In the genomic region with DNA sequence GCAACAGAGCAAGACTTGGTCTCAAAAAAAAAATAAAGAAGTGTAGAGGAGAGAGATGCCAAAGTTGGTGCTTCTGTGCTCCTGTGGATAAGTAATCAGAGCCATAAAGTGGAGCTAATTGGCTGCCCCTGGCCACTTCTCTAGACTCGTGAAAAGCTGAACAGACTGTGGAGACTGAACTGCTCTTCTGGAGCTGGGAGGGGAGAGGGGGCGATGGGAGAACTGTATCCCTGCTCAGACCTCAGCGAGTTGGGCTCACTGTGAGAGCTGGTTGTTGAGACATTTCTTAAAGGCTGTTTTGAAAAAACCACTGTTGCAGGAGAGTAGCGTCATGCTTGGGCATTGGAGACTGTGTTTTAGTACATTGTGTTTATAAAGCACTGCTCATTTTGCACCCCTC, we compare ENCODE assay signal across 19 cellular contexts.
DNase-seq lines count a peak whose midpoint lies in the region; ATAC-seq and TF ChIP-seq lines count a peak whose summit lies in the region.
"Had no signal": no experiment of that assay in that cellular context is flagged by ENCODE, and none has a peak within 500 bp of the region (broad histone marks: within the 10 kb centered on the region; RNA-seq: fewer than 3 reads in every experiment).

No MANE protein-coding gene starts in this region.

- H4K20me1 ChIP-seq in PC-9 (ENCODE audit: insufficient read depth) = no peaks in the 10 kb centered on the region

- no peaks in the 10 kb centered on the region for H3K27me3 Mint-ChIP-seq in natural killer cell treated with Interleukin-12 subunit alpha and Interleukin-12 subunit beta and Interleukin-15 and Interleukin-18, amount 100 ng/mL, for 72 hours
- no peaks in the 10 kb centered on the region for H3K27me3 Mint-ChIP-seq in activated T-cell treated with anti-CD3 and anti-CD28 coated beads, Interleukin-2, amount 50 U/mL, for 24 hours
- H3K27me3 Mint-ChIP-seq: naive B cell had no signal

- BruUV-seq in PC-9 (replicated peaks; lab: Mats Ljungman, UMichigan) = no TSS peak

- intact Hi-C loops in PC-9 (cut with micrococcal nuclease; ENCODE audit: unreplicated experiment) = no loop called here
- intact Hi-C loops in lower lobe of right lung (cut with DNase I) = no loop called here
- intact Hi-C loops in stomach (cut with DNase I; ENCODE audit: low total_unique reads) = no loop called here

- 0 out of 2 replicates have a peak, but pooled peaks cover 5% of the 10 kb centered on the region for H3K4me1 ChIP-seq in PC-9 (replicated peaks; ENCODE audit: insufficient read depth)
- H3K4me1 ChIP-seq in lower lobe of right lung = peaks cover 60% of the 10 kb centered on the region
- peaks cover 35 to 58% (median 51%) of the 10 kb centered on the region in 4 donors for H3K4me1 ChIP-seq in stomach
- H3K4me1 ChIP-seq: foreskin keratinocyte had no signal

- WGBS in stomach, 5 donors = 75 to 94% (median 89%) methylated on average over 4 of the region's 4 CpGs

- no peaks in the 10 kb centered on the region for H3F3A ChIP-seq in PC-9 (ENCODE audit: insufficient read depth, low read depth)

- TF ChIP-seq POLR2A in stomach (IDR thresholded peaks at IDR 0.05) = no peak

- H3K4me3 Mint-ChIP-seq in natural killer cell treated with Interleukin-12 subunit alpha and Interleukin-12 subunit beta and Interleukin-15 and Interleukin-18, amount 100 ng/mL, for 72 hours = no peak overlapping the region
- no peak overlapping the region for H3K4me3 Mint-ChIP-seq in activated T-cell treated with anti-CD3 and anti-CD28 coated beads, Interleukin-2, amount 50 U/mL, for 24 hours
- H3K4me3 Mint-ChIP-seq: naive B cell; T-helper 1 cell treated with Interleukin-12 subunit alpha and Interleukin-12 subunit beta and Interleukin-4 antibody, amounts not matched to agents 30 μg/mL and 1 μg/mL, for 36 hours had no signal

- TF ChIP-seq EP300 in stomach (IDR thresholded peaks at IDR 0.05) = no peak

- H3K27me3 ChIP-seq in AG04450 (ENCODE audit: control insufficient read depth, insufficient read depth, low read length) = no peaks in the 10 kb centered on the region
- H3K27me3 ChIP-seq in PC-9 (ENCODE audit: insufficient read depth, low read depth) = no peaks in the 10 kb centered on the region
- no peaks in the 10 kb centered on the region for H3K27me3 ChIP-seq in lower lobe of right lung (ENCODE audit: low read depth)
- no peaks in the 10 kb centered on the region for H3K27me3 ChIP-seq in stomach
- H3K27me3 ChIP-seq: colonic mucosa, foreskin keratinocyte, left lung had no signal

- DNase-seq in AG04450 (ENCODE audit: low read depth, low spot score) = no peak
- no peak for DNase-seq in PC-9
- no peak for DNase-seq in lower lobe of right lung
- no peak for DNase-seq in stomach
- DNase-seq in natural killer cell treated with Interleukin-12 subunit alpha and Interleukin-12 subunit beta and Interleukin-15 and Interleukin-18, amount 100 ng/mL, for 72 hours (ENCODE audit: low spot score) = no peak
- DNase-seq in activated T-cell treated with anti-CD3 and anti-CD28 coated beads, Interleukin-2, amount 50 U/mL, for 24 hours = no peak
- DNase-seq in NCI-H82 treated with DMSO at 0.1 percent for 48 hours (lab: John Stamatoyannopoulos, UW; ENCODE audit: unreplicated experiment) = no peak
- DNase-seq: activated effector memory CD4-positive, alpha-beta T cell treated with Interleukin-2 at 50 U/mL for 16 hours; colonic mucosa; left lung; naive B cell; NCI-H1694 treated with DMSO at 0.1 percent for 48 hours; NCI-H446; psoas muscle; stimulated activated naive CD8-positive, alpha-beta T cell treated with anti-CD3 and anti-CD28 coated beads, Interleukin-15, Interleukin-2, amounts not matched to agents 100 U/mL and 50 U/mL, for 24 hours; WERI-Rb-1 had no signal

- no peak overlapping the region for H2AFZ ChIP-seq in PC-9

- H3K36me3 ChIP-seq in PC-9 (ENCODE audit: low read depth) (no peaks in the 10 kb centered on the region), lower lobe of right lung (peaks cover 13% of the 10 kb centered on the region), stomach (peaks cover 0 to 14% (median 11%) of the 10 kb centered on the region in 4 donors)
- H3K36me3 ChIP-seq: colonic mucosa had no signal

- H3K4me1 Mint-ChIP-seq in natural killer cell treated with Interleukin-12 subunit alpha and Interleukin-12 subunit beta and Interleukin-15 and Interleukin-18, amount 100 ng/mL, for 72 hours (ENCODE audit: low read depth in 2 of 2) = peaks cover 14 to 18% of the 10 kb centered on the region in 2 donors
- H3K4me1 Mint-ChIP-seq in activated T-cell treated with anti-CD3 and anti-CD28 coated beads, Interleukin-2, amount 50 U/mL, for 24 hours (ENCODE audit: low read depth) = peaks cover 12% of the 10 kb centered on the region
- H3K4me1 Mint-ChIP-seq: naive B cell had no signal

- no peak overlapping the region for H3K27ac Mint-ChIP-seq in natural killer cell treated with Interleukin-12 subunit alpha and Interleukin-12 subunit beta and Interleukin-15 and Interleukin-18, amount 100 ng/mL, for 72 hours
- no peak overlapping the region for H3K27ac Mint-ChIP-seq in activated T-cell treated with anti-CD3 and anti-CD28 coated beads, Interleukin-2, amount 50 U/mL, for 24 hours
- H3K27ac Mint-ChIP-seq: T-helper 1 cell treated with Interleukin-12 subunit alpha and Interleukin-12 subunit beta and Interleukin-4 antibody, amounts not matched to agents 30 μg/mL and 1 μg/mL, for 36 hours had no signal

- no peak overlapping the region for H3K4me2 ChIP-seq in PC-9

- H3K79me2 ChIP-seq in PC-9 (ENCODE audit: low read depth) = no peaks in the 10 kb centered on the region

- H3K27ac ChIP-seq in AG04450 (ENCODE audit: low read depth, low read length) (peak overlapping the region; percentile 22), PC-9 (peak overlapping the region; percentile 59), lower lobe of right lung (peak overlapping the region; percentile 90), stomach (peak overlapping the region in 4 of 5 donors; percentile 5 to 92 (median 90))
- H3K27ac ChIP-seq: foreskin keratinocyte, WERI-Rb-1 had no signal

- TF ChIP-seq CTCF in AG04450 (IDR thresholded peaks at IDR 0.05; ENCODE audit: low read depth, low read length) = no peak
- TF ChIP-seq CTCF in PC-9 (conservative IDR thresholded peaks at IDR 0.05) = no peak
- TF ChIP-seq CTCF in lower lobe of right lung (IDR thresholded peaks at IDR 0.05) = no peak
- no peak for TF ChIP-seq CTCF in stomach (IDR thresholded peaks at IDR 0.05)

- no peak overlapping the region for H3K4me3 ChIP-seq in AG04450 (ENCODE audit: low read depth, low read length)
- H3K4me3 ChIP-seq in PC-9 = no peak overlapping the region
- no peak overlapping the region for H3K4me3 ChIP-seq in lower lobe of right lung
- no peak overlapping the region for H3K4me3 ChIP-seq in stomach
- H3K4me3 ChIP-seq: colonic mucosa, left lung, psoas muscle had no signal

- no peaks in the 10 kb centered on the region for H3K9me2 ChIP-seq in PC-9 (ENCODE audit: insufficient read depth)

- no peaks in the 10 kb centered on the region for H3K36me3 Mint-ChIP-seq in natural killer cell treated with Interleukin-12 subunit alpha and Interleukin-12 subunit beta and Interleukin-15 and Interleukin-18, amount 100 ng/mL, for 72 hours
- peaks cover 34% of the 10 kb centered on the region for H3K36me3 Mint-ChIP-seq in activated T-cell treated with anti-CD3 and anti-CD28 coated beads, Interleukin-2, amount 50 U/mL, for 24 hours (ENCODE audit: low read depth)

- H3K9me3 ChIP-seq in AG04450 (ENCODE audit: control insufficient read depth, insufficient read depth, low read length) = no peaks in the 10 kb centered on the region
- H3K9me3 ChIP-seq in PC-9 (ENCODE audit: insufficient read depth, low read depth) = no peaks in the 10 kb centered on the region
- no peaks in the 10 kb centered on the region for H3K9me3 ChIP-seq in lower lobe of right lung
- H3K9me3 ChIP-seq in stomach = no peaks in the 10 kb centered on the region
- H3K9me3 ChIP-seq: colonic mucosa, left lung, psoas muscle had no signal

- POLR2A ChIA-PET in AG04450 (lab: Yijun Ruan, JAX) = interaction anchor here (1.4 kb wide), 1 partner anchor 35 kb away, joined by 12 read pairs; no protein-coding TSS in a partner anchor
- POLR2A ChIA-PET in PC-9 (lab: Charles Lee; ENCODE audit: unreplicated experiment) = no interaction called here

- no peak for ATAC-seq in lower lobe of right lung
- ATAC-seq in natural killer cell treated with Interleukin-12 subunit alpha and Interleukin-12 subunit beta and Interleukin-15 and Interleukin-18, amount 100 ng/mL, for 72 hours = no peak
- no peak for ATAC-seq in HG02973 (IDR thresholded peaks at IDR 0.05; ENCODE audit: unreplicated experiment)
- ATAC-seq: stimulated activated naive CD8-positive, alpha-beta T cell treated with anti-CD3 and anti-CD28 coated beads, Interleukin-15, Interleukin-2, amounts not matched to agents 100 U/mL and 50 U/mL, for 24 hours had no signal

- H3K9me3 Mint-ChIP-seq in natural killer cell treated with Interleukin-12 subunit alpha and Interleukin-12 subunit beta and Interleukin-15 and Interleukin-18, amount 100 ng/mL, for 72 hours = no peaks in the 10 kb centered on the region
- H3K9me3 Mint-ChIP-seq in activated T-cell treated with anti-CD3 and anti-CD28 coated beads, Interleukin-2, amount 50 U/mL, for 24 hours = no peaks in the 10 kb centered on the region
- H3K9me3 Mint-ChIP-seq: naive B cell; T-helper 1 cell treated with Interleukin-12 subunit alpha and Interleukin-12 subunit beta and Interleukin-4 antibody, amounts not matched to agents 30 μg/mL and 1 μg/mL, for 36 hours had no signal

- CTCF ChIA-PET in AG04450 (lab: Charles Lee) = interaction anchor here (1.1 to 1.8 kb wide), 4 partner anchors 11 to 189 kb away, joined by 3 to 12 read pairs (median 6); no protein-coding TSS in a partner anchor
- CTCF ChIA-PET in PC-9 (lab: Charles Lee) = no interaction called here

Comparison
In these comparisons a context has a peak if more than half of its experiments do, and no peak if none do; other contexts are left out.
1. H3K27ac ChIP-seq: peak in every context shown above with its lines; median percentile 90 in stomach; 90 in lower lobe of right lung; 59 in PC-9; 22 in AG04450.